1 cellular context compared by ENCODE assay signal in the genomic region with DNA sequence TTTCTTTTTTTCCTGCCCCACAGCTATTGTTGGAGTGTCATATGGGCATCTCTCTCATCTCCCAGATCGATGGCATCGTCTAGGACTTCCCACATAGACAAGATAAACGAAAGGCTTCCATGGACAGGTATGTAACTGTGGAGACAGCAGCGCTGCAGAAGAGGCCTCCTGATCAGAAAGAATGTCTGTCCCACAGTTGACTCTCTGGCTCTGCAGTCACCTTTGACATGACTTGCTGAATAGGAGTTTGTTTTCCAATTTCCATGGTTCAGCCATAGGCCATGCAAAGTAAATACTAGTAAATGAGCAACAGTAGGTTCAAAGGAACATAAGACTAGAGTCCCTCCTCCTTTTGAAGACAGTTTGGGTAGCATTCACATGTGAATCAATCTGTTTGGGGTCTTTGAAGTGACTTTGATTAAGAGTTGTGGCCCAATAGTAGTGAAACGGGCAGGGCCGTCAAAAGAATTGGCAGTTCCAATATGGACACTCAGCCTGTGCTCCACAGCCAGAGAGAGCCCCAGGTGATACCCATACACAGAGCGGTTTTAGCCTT.
A peak's percentile ranks its signal among the peaks of the same experiment; 100 is the strongest.
TF ChIP-seq lines count a peak whose summit lies in the region.

No MANE protein-coding gene starts in this region.

TF ChIP-seq in HepG2, 621 proteins besides CTCF, POLR2A, EP300 and RAD21 (continued from another document):
- TF ChIP-seq, protein P1, sequence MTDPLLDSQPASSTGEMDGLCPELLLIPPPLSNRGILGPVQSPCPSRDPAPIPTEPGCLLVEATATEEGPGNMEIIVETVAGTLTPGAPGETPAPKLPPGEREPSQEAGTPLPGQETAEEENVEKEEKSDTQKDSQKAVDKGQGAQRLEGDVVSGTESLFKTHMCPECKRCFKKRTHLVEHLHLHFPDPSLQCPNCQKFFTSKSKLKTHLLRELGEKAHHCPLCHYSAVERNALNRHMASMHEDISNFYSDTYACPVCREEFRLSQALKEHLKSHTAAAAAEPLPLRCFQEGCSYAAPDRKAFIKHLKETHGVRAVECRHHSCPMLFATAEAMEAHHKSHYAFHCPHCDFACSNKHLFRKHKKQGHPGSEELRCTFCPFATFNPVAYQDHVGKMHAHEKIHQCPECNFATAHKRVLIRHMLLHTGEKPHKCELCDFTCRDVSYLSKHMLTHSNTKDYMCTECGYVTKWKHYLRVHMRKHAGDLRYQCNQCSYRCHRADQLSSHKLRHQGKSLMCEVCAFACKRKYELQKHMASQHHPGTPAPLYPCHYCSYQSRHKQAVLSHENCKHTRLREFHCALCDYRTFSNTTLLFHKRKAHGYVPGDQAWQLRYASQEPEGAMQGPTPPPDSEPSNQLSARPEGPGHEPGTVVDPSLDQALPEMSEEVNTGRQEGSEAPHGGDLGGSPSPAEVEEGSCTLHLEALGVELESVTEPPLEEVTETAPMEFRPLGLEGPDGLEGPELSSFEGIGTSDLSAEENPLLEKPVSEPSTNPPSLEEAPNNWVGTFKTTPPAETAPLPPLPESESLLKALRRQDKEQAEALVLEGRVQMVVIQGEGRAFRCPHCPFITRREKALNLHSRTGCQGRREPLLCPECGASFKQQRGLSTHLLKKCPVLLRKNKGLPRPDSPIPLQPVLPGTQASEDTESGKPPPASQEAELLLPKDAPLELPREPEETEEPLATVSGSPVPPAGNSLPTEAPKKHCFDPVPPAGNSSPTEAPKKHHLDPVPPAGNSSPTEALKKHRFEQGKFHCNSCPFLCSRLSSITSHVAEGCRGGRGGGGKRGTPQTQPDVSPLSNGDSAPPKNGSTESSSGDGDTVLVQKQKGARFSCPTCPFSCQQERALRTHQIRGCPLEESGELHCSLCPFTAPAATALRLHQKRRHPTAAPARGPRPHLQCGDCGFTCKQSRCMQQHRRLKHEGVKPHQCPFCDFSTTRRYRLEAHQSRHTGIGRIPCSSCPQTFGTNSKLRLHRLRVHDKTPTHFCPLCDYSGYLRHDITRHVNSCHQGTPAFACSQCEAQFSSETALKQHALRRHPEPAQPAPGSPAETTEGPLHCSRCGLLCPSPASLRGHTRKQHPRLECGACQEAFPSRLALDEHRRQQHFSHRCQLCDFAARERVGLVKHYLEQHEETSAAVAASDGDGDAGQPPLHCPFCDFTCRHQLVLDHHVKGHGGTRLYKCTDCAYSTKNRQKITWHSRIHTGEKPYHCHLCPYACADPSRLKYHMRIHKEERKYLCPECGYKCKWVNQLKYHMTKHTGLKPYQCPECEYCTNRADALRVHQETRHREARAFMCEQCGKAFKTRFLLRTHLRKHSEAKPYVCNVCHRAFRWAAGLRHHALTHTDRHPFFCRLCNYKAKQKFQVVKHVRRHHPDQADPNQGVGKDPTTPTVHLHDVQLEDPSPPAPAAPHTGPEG (CRISPR knock-in tag; IDR thresholded peaks at IDR 0.05), result 0 out of 2 replicates have a peak, but pooled peaks have one; percentile 54
- TF ChIP-seq, protein P2, sequence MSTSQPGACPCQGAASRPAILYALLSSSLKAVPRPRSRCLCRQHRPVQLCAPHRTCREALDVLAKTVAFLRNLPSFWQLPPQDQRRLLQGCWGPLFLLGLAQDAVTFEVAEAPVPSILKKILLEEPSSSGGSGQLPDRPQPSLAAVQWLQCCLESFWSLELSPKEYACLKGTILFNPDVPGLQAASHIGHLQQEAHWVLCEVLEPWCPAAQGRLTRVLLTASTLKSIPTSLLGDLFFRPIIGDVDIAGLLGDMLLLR (CRISPR knock-in tag; IDR thresholded peaks at IDR 0.05), result no peak
- TF ChIP-seq, protein P3, sequence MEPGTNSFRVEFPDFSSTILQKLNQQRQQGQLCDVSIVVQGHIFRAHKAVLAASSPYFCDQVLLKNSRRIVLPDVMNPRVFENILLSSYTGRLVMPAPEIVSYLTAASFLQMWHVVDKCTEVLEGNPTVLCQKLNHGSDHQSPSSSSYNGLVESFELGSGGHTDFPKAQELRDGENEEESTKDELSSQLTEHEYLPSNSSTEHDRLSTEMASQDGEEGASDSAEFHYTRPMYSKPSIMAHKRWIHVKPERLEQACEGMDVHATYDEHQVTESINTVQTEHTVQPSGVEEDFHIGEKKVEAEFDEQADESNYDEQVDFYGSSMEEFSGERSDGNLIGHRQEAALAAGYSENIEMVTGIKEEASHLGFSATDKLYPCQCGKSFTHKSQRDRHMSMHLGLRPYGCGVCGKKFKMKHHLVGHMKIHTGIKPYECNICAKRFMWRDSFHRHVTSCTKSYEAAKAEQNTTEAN (CRISPR knock-in tag; conservative IDR thresholded peaks at IDR 0.05), result peak; percentile 90
- TF ChIP-seq MAFF (IDR thresholded peaks at IDR 0.05; ENCODE audit: low read depth, low read length), result peak; percentile 65
- TF ChIP-seq, protein P4, sequence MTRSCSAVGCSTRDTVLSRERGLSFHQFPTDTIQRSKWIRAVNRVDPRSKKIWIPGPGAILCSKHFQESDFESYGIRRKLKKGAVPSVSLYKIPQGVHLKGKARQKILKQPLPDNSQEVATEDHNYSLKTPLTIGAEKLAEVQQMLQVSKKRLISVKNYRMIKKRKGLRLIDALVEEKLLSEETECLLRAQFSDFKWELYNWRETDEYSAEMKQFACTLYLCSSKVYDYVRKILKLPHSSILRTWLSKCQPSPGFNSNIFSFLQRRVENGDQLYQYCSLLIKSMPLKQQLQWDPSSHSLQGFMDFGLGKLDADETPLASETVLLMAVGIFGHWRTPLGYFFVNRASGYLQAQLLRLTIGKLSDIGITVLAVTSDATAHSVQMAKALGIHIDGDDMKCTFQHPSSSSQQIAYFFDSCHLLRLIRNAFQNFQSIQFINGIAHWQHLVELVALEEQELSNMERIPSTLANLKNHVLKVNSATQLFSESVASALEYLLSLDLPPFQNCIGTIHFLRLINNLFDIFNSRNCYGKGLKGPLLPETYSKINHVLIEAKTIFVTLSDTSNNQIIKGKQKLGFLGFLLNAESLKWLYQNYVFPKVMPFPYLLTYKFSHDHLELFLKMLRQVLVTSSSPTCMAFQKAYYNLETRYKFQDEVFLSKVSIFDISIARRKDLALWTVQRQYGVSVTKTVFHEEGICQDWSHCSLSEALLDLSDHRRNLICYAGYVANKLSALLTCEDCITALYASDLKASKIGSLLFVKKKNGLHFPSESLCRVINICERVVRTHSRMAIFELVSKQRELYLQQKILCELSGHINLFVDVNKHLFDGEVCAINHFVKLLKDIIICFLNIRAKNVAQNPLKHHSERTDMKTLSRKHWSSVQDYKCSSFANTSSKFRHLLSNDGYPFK (CRISPR knock-in tag; IDR thresholded peaks at IDR 0.05; ENCODE audit: borderline replicate concordance), result no peak
- no peak for TF ChIP-seq MLLT10 (CRISPR knock-in tag; IDR thresholded peaks at IDR 0.05)
- peak; percentile 96 for TF ChIP-seq ARNTL (CRISPR knock-in tag; IDR thresholded peaks at IDR 0.05)
- no peak for TF ChIP-seq TMF1 (CRISPR knock-in tag; IDR thresholded peaks at IDR 0.05; ENCODE audit: low read depth)
- TF ChIP-seq, protein P5, sequence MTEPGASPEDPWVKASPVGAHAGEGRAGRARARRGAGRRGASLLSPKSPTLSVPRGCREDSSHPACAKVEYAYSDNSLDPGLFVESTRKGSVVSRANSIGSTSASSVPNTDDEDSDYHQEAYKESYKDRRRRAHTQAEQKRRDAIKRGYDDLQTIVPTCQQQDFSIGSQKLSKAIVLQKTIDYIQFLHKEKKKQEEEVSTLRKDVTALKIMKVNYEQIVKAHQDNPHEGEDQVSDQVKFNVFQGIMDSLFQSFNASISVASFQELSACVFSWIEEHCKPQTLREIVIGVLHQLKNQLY (CRISPR knock-in tag; IDR thresholded peaks at IDR 0.05), result peak; percentile 98
- peak; percentile 84; the same call in 1 of the 2 replicates for TF ChIP-seq YEATS2 (CRISPR knock-in tag; IDR thresholded peaks at IDR 0.05; ENCODE audit: borderline replicate concordance)
- TF ChIP-seq, protein P6, sequence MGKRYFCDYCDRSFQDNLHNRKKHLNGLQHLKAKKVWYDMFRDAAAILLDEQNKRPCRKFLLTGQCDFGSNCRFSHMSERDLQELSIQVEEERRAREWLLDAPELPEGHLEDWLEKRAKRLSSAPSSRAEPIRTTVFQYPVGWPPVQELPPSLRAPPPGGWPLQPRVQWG (CRISPR knock-in tag; IDR thresholded peaks at IDR 0.05; ENCODE audit: borderline replicate concordance, low read depth), result no peak
- peak; percentile 89; the same call in 1 of the 2 replicates for TF ChIP-seq ZSCAN31 (CRISPR knock-in tag; IDR thresholded peaks at IDR 0.05; ENCODE audit: low read depth)
- TF ChIP-seq HDAC6 (IDR thresholded peaks at IDR 0.05; ENCODE audit: low read depth, low read length), result no peak
- no peak for TF ChIP-seq REXO4 (CRISPR knock-in tag; IDR thresholded peaks at IDR 0.05; ENCODE audit: borderline replicate concordance)
- no peak for TF ChIP-seq SOX6 (IDR thresholded peaks at IDR 0.05)
- peak; percentile 100 for TF ChIP-seq SOX6 (CRISPR knock-in tag; IDR thresholded peaks at IDR 0.05)
- peak; percentile 91 for TF ChIP-seq ATF1 (CRISPR knock-in tag; IDR thresholded peaks at IDR 0.05)
- no peak for TF ChIP-seq MAZ (IDR thresholded peaks at IDR 0.05; ENCODE audit: borderline replicate concordance, low read depth, low read length)
- TF ChIP-seq MAZ (CRISPR knock-in tag; IDR thresholded peaks at IDR 0.05; ENCODE audit: low read depth), result peak; percentile 71
- peak; percentile 99 for TF ChIP-seq NR2F1 (CRISPR knock-in tag; IDR thresholded peaks at IDR 0.05)
- no peak; the same call in 1 of the 2 replicates for TF ChIP-seq TOPORS (CRISPR knock-in tag; IDR thresholded peaks at IDR 0.05)
- TF ChIP-seq ZZZ3 (CRISPR knock-in tag; IDR thresholded peaks at IDR 0.05; ENCODE audit: borderline replicate concordance), result peak; percentile 46; the same call in 1 of the 2 replicates
- no peak for TF ChIP-seq ZNF343 (CRISPR knock-in tag; IDR thresholded peaks at IDR 0.05)
- no peak; the same call in 1 of the 2 replicates for TF ChIP-seq TEAD2 (CRISPR knock-in tag; IDR thresholded peaks at IDR 0.05)
- TF ChIP-seq PRPF4 (IDR thresholded peaks at IDR 0.05; ENCODE audit: low read depth, low read length, poor library complexity, severe bottlenecking), result no peak
- TF ChIP-seq, protein P7, sequence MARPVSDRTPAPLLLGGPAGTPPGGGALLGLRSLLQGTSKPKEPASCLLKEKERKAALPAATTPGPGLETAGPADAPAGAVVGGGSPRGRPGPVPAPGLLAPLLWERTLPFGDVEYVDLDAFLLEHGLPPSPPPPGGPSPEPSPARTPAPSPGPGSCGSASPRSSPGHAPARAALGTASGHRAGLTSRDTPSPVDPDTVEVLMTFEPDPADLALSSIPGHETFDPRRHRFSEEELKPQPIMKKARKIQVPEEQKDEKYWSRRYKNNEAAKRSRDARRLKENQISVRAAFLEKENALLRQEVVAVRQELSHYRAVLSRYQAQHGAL (CRISPR knock-in tag; IDR thresholded peaks at IDR 0.05; ENCODE audit: not compliant biosample characterization), result no peak
- TF ChIP-seq, protein P8, sequence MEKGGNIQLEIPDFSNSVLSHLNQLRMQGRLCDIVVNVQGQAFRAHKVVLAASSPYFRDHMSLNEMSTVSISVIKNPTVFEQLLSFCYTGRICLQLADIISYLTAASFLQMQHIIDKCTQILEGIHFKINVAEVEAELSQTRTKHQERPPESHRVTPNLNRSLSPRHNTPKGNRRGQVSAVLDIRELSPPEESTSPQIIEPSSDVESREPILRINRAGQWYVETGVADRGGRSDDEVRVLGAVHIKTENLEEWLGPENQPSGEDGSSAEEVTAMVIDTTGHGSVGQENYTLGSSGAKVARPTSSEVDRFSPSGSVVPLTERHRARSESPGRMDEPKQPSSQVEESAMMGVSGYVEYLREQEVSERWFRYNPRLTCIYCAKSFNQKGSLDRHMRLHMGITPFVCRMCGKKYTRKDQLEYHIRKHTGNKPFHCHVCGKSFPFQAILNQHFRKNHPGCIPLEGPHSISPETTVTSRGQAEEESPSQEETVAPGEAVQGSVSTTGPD (CRISPR knock-in tag; IDR thresholded peaks at IDR 0.05), result peak; percentile 99
- no peak for TF ChIP-seq ZNF496 (CRISPR knock-in tag; IDR thresholded peaks at IDR 0.05; ENCODE audit: insufficient replicate concordance)
- TF ChIP-seq ZBTB3 (CRISPR knock-in tag; IDR thresholded peaks at IDR 0.05; ENCODE audit: borderline replicate concordance, low read depth), result peak; percentile 80
- no peak for TF ChIP-seq ARNT (IDR thresholded peaks at IDR 0.05)
- TF ChIP-seq RXRA (CRISPR knock-in tag; IDR thresholded peaks at IDR 0.05), result peak; percentile 99
- no peak for TF ChIP-seq ZNF577 (CRISPR knock-in tag; IDR thresholded peaks at IDR 0.05; ENCODE audit: borderline replicate concordance, low read depth)
- peak; percentile 92; the same call in 1 of the 2 replicates for TF ChIP-seq ZNF557 (CRISPR knock-in tag; IDR thresholded peaks at IDR 0.05)
